In genomic region chr1:110337704-110338199, GRCh38 we compare ENCODE assay signal across 1 cellular context.
TF ChIP-seq lines count a peak whose summit lies in the region.

No MANE protein-coding gene starts in this region.

TF ChIP-seq in HEK293, 187 proteins besides CTCF, POLR2A, EP300 and RAD21 (continued from another document):
- TF ChIP-seq KLF17 (tag by site-specific recombination; IDR thresholded peaks at IDR 0.05), result no peak; the same call in 1 of the 2 replicates
